Comparison of ENCODE assay signal across 1 cellular context in the genomic region with DNA sequence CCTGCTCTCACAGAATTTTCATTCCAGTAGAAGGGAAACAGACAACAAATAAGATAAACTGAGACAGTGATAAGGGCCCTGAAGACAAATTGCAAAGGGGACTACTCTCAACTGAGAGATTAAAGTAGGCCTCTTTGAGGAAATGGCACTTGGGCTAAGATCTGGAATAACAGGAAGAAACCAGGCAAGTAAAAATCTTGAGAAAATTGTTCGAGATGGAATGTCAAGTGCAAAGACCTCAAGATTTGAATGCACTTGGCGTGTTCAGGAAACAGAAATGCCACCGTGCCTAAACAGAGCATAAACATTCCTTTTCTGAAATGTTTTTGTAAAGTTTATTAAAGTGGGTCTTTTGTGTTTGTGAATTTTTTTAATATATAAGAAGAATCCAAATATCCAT.
TF ChIP-seq lines count a peak whose summit lies in the region.

No MANE protein-coding gene starts in this region.

TF ChIP-seq in WTC11, 78 proteins besides CTCF, POLR2A, EP300 and RAD21 (continued from another document):
- TF ChIP-seq, protein P1, sequence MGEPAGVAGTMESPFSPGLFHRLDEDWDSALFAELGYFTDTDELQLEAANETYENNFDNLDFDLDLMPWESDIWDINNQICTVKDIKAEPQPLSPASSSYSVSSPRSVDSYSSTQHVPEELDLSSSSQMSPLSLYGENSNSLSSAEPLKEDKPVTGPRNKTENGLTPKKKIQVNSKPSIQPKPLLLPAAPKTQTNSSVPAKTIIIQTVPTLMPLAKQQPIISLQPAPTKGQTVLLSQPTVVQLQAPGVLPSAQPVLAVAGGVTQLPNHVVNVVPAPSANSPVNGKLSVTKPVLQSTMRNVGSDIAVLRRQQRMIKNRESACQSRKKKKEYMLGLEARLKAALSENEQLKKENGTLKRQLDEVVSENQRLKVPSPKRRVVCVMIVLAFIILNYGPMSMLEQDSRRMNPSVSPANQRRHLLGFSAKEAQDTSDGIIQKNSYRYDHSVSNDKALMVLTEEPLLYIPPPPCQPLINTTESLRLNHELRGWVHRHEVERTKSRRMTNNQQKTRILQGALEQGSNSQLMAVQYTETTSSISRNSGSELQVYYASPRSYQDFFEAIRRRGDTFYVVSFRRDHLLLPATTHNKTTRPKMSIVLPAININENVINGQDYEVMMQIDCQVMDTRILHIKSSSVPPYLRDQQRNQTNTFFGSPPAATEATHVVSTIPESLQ (CRISPR knock-in tag; IDR thresholded peaks at IDR 0.05): no peak
- TF ChIP-seq ZNF138 (CRISPR knock-in tag; conservative IDR thresholded peaks at IDR 0.05): no peak
- TF ChIP-seq, protein P2, sequence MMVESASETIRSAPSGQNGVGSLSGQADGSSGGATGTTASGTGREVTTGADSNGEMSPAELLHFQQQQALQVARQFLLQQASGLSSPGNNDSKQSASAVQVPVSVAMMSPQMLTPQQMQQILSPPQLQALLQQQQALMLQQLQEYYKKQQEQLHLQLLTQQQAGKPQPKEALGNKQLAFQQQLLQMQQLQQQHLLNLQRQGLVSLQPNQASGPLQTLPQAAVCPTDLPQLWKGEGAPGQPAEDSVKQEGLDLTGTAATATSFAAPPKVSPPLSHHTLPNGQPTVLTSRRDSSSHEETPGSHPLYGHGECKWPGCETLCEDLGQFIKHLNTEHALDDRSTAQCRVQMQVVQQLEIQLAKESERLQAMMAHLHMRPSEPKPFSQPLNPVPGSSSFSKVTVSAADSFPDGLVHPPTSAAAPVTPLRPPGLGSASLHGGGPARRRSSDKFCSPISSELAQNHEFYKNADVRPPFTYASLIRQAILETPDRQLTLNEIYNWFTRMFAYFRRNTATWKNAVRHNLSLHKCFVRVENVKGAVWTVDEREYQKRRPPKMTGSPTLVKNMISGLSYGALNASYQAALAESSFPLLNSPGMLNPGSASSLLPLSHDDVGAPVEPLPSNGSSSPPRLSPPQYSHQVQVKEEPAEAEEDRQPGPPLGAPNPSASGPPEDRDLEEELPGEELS (CRISPR knock-in tag; IDR thresholded peaks at IDR 0.05): no peak
- no peak for TF ChIP-seq RORB (CRISPR knock-in tag; IDR thresholded peaks at IDR 0.05)
